In the genomic region with DNA sequence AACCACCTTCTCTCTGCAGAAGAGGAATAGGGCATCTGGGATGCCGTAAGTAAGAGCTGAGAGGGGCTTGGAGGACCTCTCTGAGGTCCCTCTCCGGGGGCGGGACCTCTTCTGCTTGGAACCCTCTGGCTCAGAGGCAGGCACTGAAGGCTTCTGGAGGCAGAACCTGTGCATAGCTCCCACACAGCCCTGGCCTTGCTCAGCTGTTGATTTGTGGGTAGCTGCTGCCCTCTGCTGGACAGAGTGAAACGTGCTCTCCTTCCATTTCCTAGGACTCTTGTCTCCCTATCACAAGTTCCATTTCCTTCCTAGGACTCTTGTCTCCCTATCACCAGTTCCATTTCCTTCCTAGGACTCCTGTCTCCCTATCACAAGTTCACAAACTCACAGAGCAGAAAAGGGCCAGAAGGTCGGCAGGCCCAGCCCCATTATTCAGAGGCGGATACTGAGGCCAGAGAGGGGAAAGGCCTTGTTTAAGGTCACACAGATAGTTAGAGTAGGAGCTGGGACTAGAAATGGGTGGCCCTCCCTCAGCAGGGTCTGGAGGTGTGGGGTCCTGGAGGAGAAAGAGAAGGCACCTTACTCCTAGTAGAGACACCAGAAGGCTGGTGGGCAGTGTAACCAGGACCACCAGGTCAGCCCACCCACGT, we compare ENCODE assay signal across 8 cellular contexts. TPM values are rescaled to one million over a fixed set of nuclear protein-coding genes. Genes with fewer than 3 reads are reported as not detected.
A peak's percentile ranks its signal among the peaks of the same experiment; 100 is the strongest.
DNase-seq lines count a peak whose midpoint lies in the region; ATAC-seq, FAIRE-seq and TF ChIP-seq lines count a peak whose summit lies in the region.

No MANE protein-coding gene starts in this region.

- DNase-seq in BE2C (peak; percentile 85), GM19239 (ENCODE audit: insufficient read length, low spot score) (peak; percentile 65), NCI-H460 (ENCODE audit: extremely low read depth, low read depth) (peak; percentile 86), cerebellum (ENCODE audit: low spot score) (peak; percentile 89), left kidney (ENCODE audit: low read depth, low spot score) (peak; percentile 95)
- peak; percentile 65 to 70 for DNase-seq in activated CD4-positive, alpha-beta T cell treated with anti-CD3 and anti-CD28 coated beads for 24 hours (ENCODE audit: low read depth in 2 of 2)
- DNase-seq in stimulated activated CD4-positive, alpha-beta T cell treated with anti-CD3 and anti-CD28 coated beads, Interleukin-4, amount 100 ng/mL, for 4 hours, result peak; percentile 69 to 70

- peak; percentile 93 for ATAC-seq in HG03354 (IDR thresholded peaks at IDR 0.05; ENCODE audit: poor library complexity, severe bottlenecking, unreplicated experiment)

- H3K36me3 ChIP-seq in BE2C, result no peaks in the 10 kb centered on the region

- no peak overlapping the region for H3K4me3 ChIP-seq in BE2C (ENCODE audit: low read depth, low read length)

- peaks cover 13% of the 10 kb centered on the region for H3K4me1 ChIP-seq in BE2C

- no peaks in the 10 kb centered on the region for H3K9me3 ChIP-seq in BE2C

- TF ChIP-seq CTCF in BE2C (IDR thresholded peaks at IDR 0.05; ENCODE audit: low read depth, low read length), result peak; percentile 93

- peak; percentile 83 for FAIRE-seq in GM19239 (lab: Jason Lieb, UNC)

- H3K27me3 ChIP-seq in BE2C, result no peaks in the 10 kb centered on the region

RNA-seq across cellular contexts. Expression of a gene that starts 30.3 kb away (rescaled TPM):
- polyA plus RNA-seq in BE2C (2012; ENCODE audit: insufficient read depth, insufficient read length, low read depth), result 353 TPM
- total RNA-seq in NCI-H460 (2014; rRNA removed; shearing (Covaris generic)), result 477 and 493 TPM in 2 replicates
- 229 and 233 TPM in 2 replicates for polyA plus RNA-seq in NCI-H460 (2014; cell fraction: nucleus; rRNA removed)
- total RNA-seq in cerebellum, result 73.1 TPM

RNA-seq across cellular contexts. Expression of a gene that starts 59.7 kb away (rescaled TPM):
- polyA plus RNA-seq in BE2C (2012; ENCODE audit: insufficient read depth, insufficient read length, low read depth), result 46.1 TPM
- 93.6 and 98.2 TPM in 2 replicates for total RNA-seq in NCI-H460 (2014; rRNA removed; shearing (Covaris generic))
- polyA plus RNA-seq in NCI-H460 (2014; cell fraction: nucleus; rRNA removed), result 89.8 and 125 TPM in 2 replicates
- 16.0 TPM for total RNA-seq in cerebellum
